28 cellular contexts compared by ENCODE assay signal in genomic region chr20:56634307-56634706, GRCh38. TPM values are rescaled to one million over a fixed set of nuclear protein-coding genes. Genes with fewer than 3 reads are reported as not detected.
DNase-seq lines count a peak whose midpoint lies in the region; ATAC-seq and TF ChIP-seq lines count a peak whose summit lies in the region.
"Had no signal": no experiment of that assay in that cellular context is flagged by ENCODE, and none has a peak within 500 bp of the region (broad histone marks: within the 10 kb centered on the region; RNA-seq: fewer than 3 reads in every experiment).

No MANE protein-coding gene starts in this region.

- DNase-seq in ELR (ENCODE audit: low read depth) (peak; percentile 33), RWPE2 (ENCODE audit: low spot score) (no peak), epithelial cell of esophagus (ENCODE audit: low read depth) (no peak), left colon (no peak)
- DNase-seq: activated CD4-positive, CD25-positive, alpha-beta regulatory T cell; activated gamma-delta T cell treated with Interleukin-2 at 50 U/mL for 16 hours; activated T-cell treated with anti-CD3 and anti-CD28 coated beads, Interleukin-2, amount 50 U/mL, for 24 hours; AML-193; CD4-positive, alpha-beta T cell; dermis blood vessel endothelial cell; endodermal cell; hippocampal formation; MG63; mucosa of descending colon; NCI-H1417; NCI-H2029; NK-92 treated with Interleukin-12 subunit alpha and Interleukin-12 subunit beta, amount 100 ng/mL, for 24 hours; SK-N-SH; stimulated activated naive CD4-positive, alpha-beta T cell; testis had no signal

- H3K27me3 ChIP-seq in RWPE2 (ENCODE audit: insufficient read depth, poor library complexity, severe bottlenecking) (no peaks in the 10 kb centered on the region), muscle layer of colon (ENCODE audit: control insufficient read depth in 1 of 2, insufficient read depth in 2 of 2, low read length in 2 of 2) (peaks cover 3 to 23% of the 10 kb centered on the region in 2 donors)
- H3K27me3 ChIP-seq: MG63, testis had no signal

- H3K4me3 ChIP-seq in RWPE2 (ENCODE audit: severe bottlenecking) (no peak overlapping the region), epithelial cell of esophagus (ENCODE audit: low read length) (peak overlapping the region; percentile 9), muscle layer of colon (ENCODE audit: low read depth in 1 of 2, low read length in 2 of 2) (peak overlapping the region in 1 of 2 donors; percentile 1)
- H3K4me3 ChIP-seq: esophagus muscularis mucosa, lung, MG63, mucosa of descending colon, testis had no signal

- intact Hi-C loops in left colon (cut with DNase I, micrococcal nuclease) = no loop called here

- TF ChIP-seq CTCF in RWPE2 (IDR thresholded peaks at IDR 0.05; ENCODE audit: poor library complexity, severe bottlenecking) (no peak), epithelial cell of esophagus (IDR thresholded peaks at IDR 0.05; ENCODE audit: insufficient read depth, low read depth, low read length, missing control alignments) (no peak)

- ATAC-seq in RWPE2 (ENCODE audit: low read depth) (no peak), GM19035 (IDR thresholded peaks at IDR 0.05; ENCODE audit: unreplicated experiment) (no peak), left colon (no peak), HG03460 (IDR thresholded peaks at IDR 0.05; ENCODE audit: unreplicated experiment) (no peak), HG03457 (IDR thresholded peaks at IDR 0.05; ENCODE audit: unreplicated experiment) (no peak)
- ATAC-seq: mucosa of descending colon; natural killer cell treated with Interleukin-12 subunit alpha and Interleukin-12 subunit beta and Interleukin-15 and Interleukin-18, amount 100 ng/mL, for 72 hours had no signal

- H3K4me1 ChIP-seq in RWPE2 (ENCODE audit: insufficient read depth, poor library complexity, severe bottlenecking) = peaks cover 34% of the 10 kb centered on the region
- peaks cover 13% of the 10 kb centered on the region for H3K4me1 ChIP-seq in muscle layer of colon (ENCODE audit: insufficient read depth, low read length)

- no peak overlapping the region for H3K9ac ChIP-seq in muscle layer of colon (ENCODE audit: low read length)
- H3K9ac ChIP-seq: SK-N-SH had no signal

- H3K36me3 ChIP-seq in RWPE2 (ENCODE audit: low read depth) (peaks cover 67% of the 10 kb centered on the region), muscle layer of colon (ENCODE audit: insufficient read depth, low read length) (peaks cover 19% of the 10 kb centered on the region)
- H3K36me3 ChIP-seq: esophagus muscularis mucosa had no signal

- no peaks in the 10 kb centered on the region for H3K9me3 ChIP-seq in RWPE2 (ENCODE audit: severe bottlenecking)
- H3K9me3 ChIP-seq in muscle layer of colon (ENCODE audit: low read length) = no peaks in the 10 kb centered on the region
- H3K9me3 ChIP-seq: esophagus muscularis mucosa, MG63, mucosa of descending colon, SK-N-SH, testis had no signal

- H3K27ac ChIP-seq in RWPE2 (ENCODE audit: poor library complexity, severe bottlenecking) (peak overlapping the region; percentile 69), muscle layer of colon (ENCODE audit: low read depth, low read length) (peak overlapping the region; percentile 5)
- H3K27ac ChIP-seq: esophagus muscularis mucosa, testis had no signal

RNA-seq across cellular contexts. Expression of gene TFAP2C, which starts 5.2 kb away (rescaled TPM):
- 1 to 10 TPM in 1 of 2 donors, under 1 TPM in 1; 0.52 to 1.6 TPM for total RNA-seq in left colon
- total RNA-seq: CD4-positive, alpha-beta T cell; dermis blood vessel endothelial cell; natural killer cell treated with Interleukin-12 subunit alpha and Interleukin-12 subunit beta and Interleukin-15 and Interleukin-18, amount 100 ng/mL, for 72 hours; T-helper 1 cell treated with Interleukin-12 subunit alpha and Interleukin-12 subunit beta and Interleukin-4 antibody, amounts not matched to agents 30 ng/mL and 1 ng/mL, for 36 hours had no signal
